Comparison of ENCODE assay signal across 8 cellular contexts in the genomic region with DNA sequence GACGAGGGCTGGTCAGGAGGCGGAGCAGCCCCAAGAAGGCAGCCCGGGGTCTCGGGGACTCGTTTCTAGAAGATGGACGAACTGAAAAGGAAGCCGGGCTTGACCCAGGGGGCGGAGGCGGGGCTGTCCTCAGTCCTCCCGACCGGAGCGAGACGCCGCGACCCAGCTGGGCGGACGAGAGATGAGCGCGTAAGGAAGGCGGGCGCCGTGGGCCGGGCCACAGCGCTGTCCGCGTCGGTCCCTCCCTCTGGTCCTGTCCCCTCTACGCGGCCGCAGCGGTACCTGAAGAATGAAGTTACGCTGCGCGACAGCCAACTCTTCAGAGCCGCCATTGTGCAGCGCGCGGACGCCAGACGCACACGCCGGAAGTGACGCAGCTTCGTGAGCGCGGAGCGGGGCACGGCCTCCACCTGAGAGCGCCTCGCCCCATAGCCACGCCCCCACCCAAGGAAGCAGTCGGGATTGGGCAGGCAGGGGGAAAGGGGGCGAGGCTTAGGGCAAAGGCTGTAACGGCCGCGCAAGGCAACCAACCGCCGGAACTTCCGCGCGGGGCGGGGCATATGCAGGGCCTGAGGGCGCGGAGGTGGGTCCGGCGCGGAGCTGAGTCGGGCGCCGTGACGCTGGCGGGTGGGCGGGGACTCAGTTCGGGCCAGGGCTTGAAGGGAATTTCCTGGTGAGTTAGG. TPM values are rescaled to one million over a fixed set of nuclear protein-coding genes. Genes with fewer than 3 reads are reported as not detected.
DNase-seq lines count a peak whose midpoint lies in the region; ATAC-seq, FAIRE-seq and TF ChIP-seq lines count a peak whose summit lies in the region.

A gene (minus strand): TSS at position 370 of the 683 bp plus-strand sequence. CDS start 38 bp downstream, at position 332.

- POLR2A ChIA-PET in HepG2 (lab: Yijun Ruan, JAX), result interaction anchor here (0.6 to 1.5 kb wide), 18 partner anchors 9 to 873 kb away, joined by 3 to 8 read pairs (median 4); a partner anchor contains a TSS

- peak; percentile 91 to 97 for TF ChIP-seq POLR2A in HepG2 (IDR thresholded peaks at IDR 0.05; ENCODE audit: insufficient read depth in 1 of 2, low read depth in 2 of 2, low read length in 2 of 2)

- peak; percentile 100 for DNase-seq in CD14-positive monocyte (ENCODE audit: low spot score)
- DNase-seq in NCI-H82 (lab: John Stamatoyannopoulos, UW), result peak; percentile 100
- DNase-seq in activated CD4-positive, alpha-beta T cell treated with anti-CD3 and anti-CD28 coated beads, Interleukin-2, amount 50 U/mL, for 48 hours, result peak; percentile 100
- DNase-seq in dermis blood vessel endothelial cell, result peak; percentile 100
- peak; percentile 98 for DNase-seq in HepG2 (ENCODE audit: low spot score)
- peak; percentile 100 for DNase-seq in stimulated activated CD4-positive, alpha-beta T cell treated with anti-CD3 and anti-CD28 coated beads, Interleukin-4, amount 100 ng/mL, for 1 hour

- intact Hi-C loops in CD14-positive monocyte (cut with micrococcal nuclease), result no loop called here
- intact Hi-C loops in HepG2 (cut with micrococcal nuclease; ENCODE audit: unreplicated experiment), result no loop called here

- H3K4me1 Mint-ChIP-seq in CD14-positive monocyte, result peaks cover 20% of the 10 kb centered on the region

- peak within 1 kb of the TSS; percentile 91 to 93 for H3K4me3 Mint-ChIP-seq in CD14-positive monocyte

- H3K9me3 ChIP-seq in HepG2 (ENCODE audit: low read length), result no peaks in the 10 kb centered on the region

- in situ Hi-C loops in HepG2 (cut with HindIII; ENCODE audit: extremely low pct_ligation_motif_present, low pct_unique_long_range_greater_than_20kb), result no loop called here

- peak; percentile 88 for FAIRE-seq in HepG2 (lab: Jason Lieb, UNC)

- peak within 1 kb of the TSS; percentile 82 for H3K4me2 ChIP-seq in HepG2 (ENCODE audit: low read depth, low read length)

- peak within 1 kb of the TSS; percentile 93 to 99 (median 96) for H3K4me3 ChIP-seq in HepG2 (replicated peaks in 1 of 3; ENCODE audit: insufficient read depth in 1 of 3, low read depth in 2 of 3, low read length in 3 of 3)

- H3K27me3 Mint-ChIP-seq in CD14-positive monocyte (ENCODE audit: low read depth in 3 of 3), result peaks cover 0 to 2% (median 2%) of the 10 kb centered on the region in 3 donors

- TF ChIP-seq CTCF in CD14-positive monocyte (IDR thresholded peaks at IDR 0.05) (no peak), HepG2 (CRISPR knock-in tag; IDR thresholded peaks at IDR 0.05) (peak; percentile 26; the same call in 1 of the 2 replicates)

- peaks cover 7 to 29% of the 10 kb centered on the region in 2 experiments; a peak in 4 of 5 replicates for H3K36me3 ChIP-seq in HepG2 (replicated peaks in 1 of 2; ENCODE audit: control insufficient read depth in 1 of 2, insufficient read depth in 2 of 2, low read length in 2 of 2)

- peak; percentile 37; the same call in 1 of the 2 replicates for TF ChIP-seq RAD21 in HepG2 (CRISPR knock-in tag; IDR thresholded peaks at IDR 0.05)

- H3K36me3 Mint-ChIP-seq in CD14-positive monocyte, result peaks cover 49 to 64% of the 10 kb centered on the region in 2 donors

- H3K79me2 ChIP-seq in HepG2 (ENCODE audit: insufficient read depth, low read length), result peaks cover 31% of the 10 kb centered on the region

- peaks cover 15% of the 10 kb centered on the region; the same call in 1 of the 2 replicates for H4K20me1 ChIP-seq in HepG2 (ENCODE audit: insufficient read depth, low read length)

- peak within 1 kb of the TSS; percentile 98 for H3K9ac ChIP-seq in HepG2 (ENCODE audit: insufficient read depth, low read depth, low read length)

- H3K9me3 Mint-ChIP-seq in CD14-positive monocyte, result no peaks in the 10 kb centered on the region

- ATAC-seq in GM19397 (IDR thresholded peaks at IDR 0.05; ENCODE audit: unreplicated experiment) (peak; percentile 94), HG03571 (IDR thresholded peaks at IDR 0.05; ENCODE audit: unreplicated experiment) (peak; percentile 82), HepG2 (peak; percentile 95)

- WGBS in HepG2 (ENCODE audit: low lambda C conversion rate), result 0% methylated on average over 4 of the region's 74 CpGs

- H3K27ac Mint-ChIP-seq in CD14-positive monocyte, result peak within 1 kb of the TSS; percentile 93 to 98 (median 96)

- no peaks in the 10 kb centered on the region; a peak in 1 of 5 replicates for H3K27me3 ChIP-seq in HepG2 (ENCODE audit: control insufficient read depth in 1 of 2, insufficient read depth in 2 of 2, low read length in 2 of 2)

- peaks cover 25% of the 10 kb centered on the region for H3K4me1 ChIP-seq in HepG2 (ENCODE audit: insufficient read depth, low read length)

- H3K27ac ChIP-seq in HepG2 (ENCODE audit: extremely low read length, insufficient read depth, low read length), result peak within 1 kb of the TSS; percentile 92

- TF ChIP-seq EP300 in HepG2 (IDR thresholded peaks at IDR 0.05; ENCODE audit: low read depth in 2 of 2, low read length in 2 of 2), result no peak
- peak; percentile 48; the same call in 1 of the 2 replicates for TF ChIP-seq EP300 in HepG2 (CRISPR knock-in tag; IDR thresholded peaks at IDR 0.05; ENCODE audit: borderline replicate concordance)

- no TSS peak for BruUV-seq in HepG2 (replicated peaks; lab: Mats Ljungman, UMichigan)

- no peak within 1 kb of the TSS for H2AFZ ChIP-seq in HepG2 (ENCODE audit: low read length)

- CTCF ChIA-PET in HepG2 (lab: Yijun Ruan, JAX; ENCODE audit: low intra/inter-chr PET ratio, low total read pairs), result no interaction called here

TF ChIP-seq in HepG2, 621 proteins besides CTCF, POLR2A, EP300 and RAD21 (continues in another document):
- TF ChIP-seq HNRNPUL1 (IDR thresholded peaks at IDR 0.05; ENCODE audit: low read depth, low read length) (peak; percentile 57; the same call in 1 of the 2 replicates), ZNF33B (CRISPR knock-in tag; IDR thresholded peaks at IDR 0.05) (no peak; the same call in 1 of the 2 replicates), ZNF776 (CRISPR knock-in tag; IDR thresholded peaks at IDR 0.05) (peak; percentile 69), MBNL3 (CRISPR knock-in tag; conservative IDR thresholded peaks at IDR 0.05) (no peak), SMC3 (IDR thresholded peaks at IDR 0.05; ENCODE audit: low read length) (no peak), CCAR2 (optimal IDR thresholded peaks at IDR 0.05; ENCODE audit: low read depth, low read length) (no peak), NR2F2 (IDR thresholded peaks at IDR 0.05; ENCODE audit: borderline replicate concordance, low read depth) (no peak; the same call in 1 of the 2 replicates)
- TF ChIP-seq, protein P1, sequence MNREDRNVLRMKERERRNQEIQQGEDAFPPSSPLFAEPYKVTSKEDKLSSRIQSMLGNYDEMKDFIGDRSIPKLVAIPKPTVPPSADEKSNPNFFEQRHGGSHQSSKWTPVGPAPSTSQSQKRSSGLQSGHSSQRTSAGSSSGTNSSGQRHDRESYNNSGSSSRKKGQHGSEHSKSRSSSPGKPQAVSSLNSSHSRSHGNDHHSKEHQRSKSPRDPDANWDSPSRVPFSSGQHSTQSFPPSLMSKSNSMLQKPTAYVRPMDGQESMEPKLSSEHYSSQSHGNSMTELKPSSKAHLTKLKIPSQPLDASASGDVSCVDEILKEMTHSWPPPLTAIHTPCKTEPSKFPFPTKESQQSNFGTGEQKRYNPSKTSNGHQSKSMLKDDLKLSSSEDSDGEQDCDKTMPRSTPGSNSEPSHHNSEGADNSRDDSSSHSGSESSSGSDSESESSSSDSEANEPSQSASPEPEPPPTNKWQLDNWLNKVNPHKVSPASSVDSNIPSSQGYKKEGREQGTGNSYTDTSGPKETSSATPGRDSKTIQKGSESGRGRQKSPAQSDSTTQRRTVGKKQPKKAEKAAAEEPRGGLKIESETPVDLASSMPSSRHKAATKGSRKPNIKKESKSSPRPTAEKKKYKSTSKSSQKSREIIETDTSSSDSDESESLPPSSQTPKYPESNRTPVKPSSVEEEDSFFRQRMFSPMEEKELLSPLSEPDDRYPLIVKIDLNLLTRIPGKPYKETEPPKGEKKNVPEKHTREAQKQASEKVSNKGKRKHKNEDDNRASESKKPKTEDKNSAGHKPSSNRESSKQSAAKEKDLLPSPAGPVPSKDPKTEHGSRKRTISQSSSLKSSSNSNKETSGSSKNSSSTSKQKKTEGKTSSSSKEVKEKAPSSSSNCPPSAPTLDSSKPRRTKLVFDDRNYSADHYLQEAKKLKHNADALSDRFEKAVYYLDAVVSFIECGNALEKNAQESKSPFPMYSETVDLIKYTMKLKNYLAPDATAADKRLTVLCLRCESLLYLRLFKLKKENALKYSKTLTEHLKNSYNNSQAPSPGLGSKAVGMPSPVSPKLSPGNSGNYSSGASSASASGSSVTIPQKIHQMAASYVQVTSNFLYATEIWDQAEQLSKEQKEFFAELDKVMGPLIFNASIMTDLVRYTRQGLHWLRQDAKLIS (CRISPR knock-in tag; IDR thresholded peaks at IDR 0.05), result no peak

RNA-seq across cellular contexts. Expression of the gene that starts here (rescaled TPM):
- polyA plus RNA-seq in CD14-positive monocyte, result 10 to 100 TPM; 51.3 to 55.9 TPM
- total RNA-seq in dermis blood vessel endothelial cell, result 83.0 and 88.0 TPM in 2 replicates
- total RNA-seq in HepG2 (2016; rRNA removed; fragmentation: Illumina TruSeq; extraction: Trizol), result 70.9 and 82.4 TPM in 2 replicates
- 20.0 and 22.9 TPM in 2 replicates for total RNA-seq in HepG2 (2016; cell fraction: cytosol; rRNA removed; fragmentation: Illumina TruSeq; extraction: Trizol; ENCODE audit: low read depth)
- total RNA-seq in HepG2 (2016; cell fraction: insoluble cytoplasmic fraction; rRNA removed; fragmentation: Illumina TruSeq; extraction: Trizol), result 69.5 and 88.5 TPM in 2 replicates
- total RNA-seq in HepG2 (2016; cell fraction: membrane; rRNA removed; fragmentation: Illumina TruSeq; extraction: Trizol), result 38.1 and 41.9 TPM in 2 replicates
- 32.8 and 33.7 TPM in 2 replicates for total RNA-seq in HepG2 (2016; cell fraction: nucleus; rRNA removed; fragmentation: Illumina TruSeq; extraction: Trizol)
- 19.4 and 20.7 TPM in 2 replicates for polyA plus RNA-seq in HepG2 (2011; rRNA removed)
- 28.6 and 29.8 TPM in 2 replicates for polyA plus RNA-seq in HepG2 (2011; cell fraction: cytosol; rRNA removed)
- 20.6 and 25.2 TPM in 2 replicates for polyA plus RNA-seq in HepG2 (2011; cell fraction: nucleus; rRNA removed)
- 30.0 and 42.8 TPM in 2 replicates for polyA plus RNA-seq in HepG2 (2012)
- 14.9 and 15.9 TPM in 2 replicates for polyA plus RNA-seq in HepG2 (2016; cell fraction: cytosol; fragmentation: Illumina TruSeq; extraction: Trizol; ENCODE audit: low read depth)
- 79.4 and 80.8 TPM in 2 replicates for polyA plus RNA-seq in HepG2 (2016; cell fraction: insoluble cytoplasmic fraction; fragmentation: Illumina TruSeq; extraction: Trizol; ENCODE audit: low read depth)
- 26.6 and 28.0 TPM in 2 replicates for polyA plus RNA-seq in HepG2 (2016; cell fraction: membrane; fragmentation: Illumina TruSeq; extraction: Trizol; ENCODE audit: low read depth)
- polyA plus RNA-seq in HepG2 (2016; cell fraction: nucleus; fragmentation: Illumina TruSeq; extraction: Trizol; ENCODE audit: insufficient read depth, low read depth), result 44.1 and 48.9 TPM in 2 replicates
- 24.3 and 31.1 TPM in 2 replicates for polyA minus RNA-seq in HepG2 (2011; rRNA and poly(A)+ RNA removed; ENCODE audit: low replicate concordance)
- polyA minus RNA-seq in HepG2 (2011; cell fraction: cytosol; rRNA and poly(A)+ RNA removed), result 17.2 and 17.3 TPM in 2 replicates
- 32.8 and 37.0 TPM in 2 replicates for polyA minus RNA-seq in HepG2 (2011; cell fraction: nucleus; rRNA and poly(A)+ RNA removed)

Comparison
In these comparisons a context has a peak if more than half of its experiments do, and no peak if none do; other contexts are left out.
1. Peak in every context shown above with its lines: DNase-seq, ATAC-seq, H3K4me3 ChIP-seq and H3K27ac ChIP-seq.